ENCODE assay signal across 12 cellular contexts in the genomic region with DNA sequence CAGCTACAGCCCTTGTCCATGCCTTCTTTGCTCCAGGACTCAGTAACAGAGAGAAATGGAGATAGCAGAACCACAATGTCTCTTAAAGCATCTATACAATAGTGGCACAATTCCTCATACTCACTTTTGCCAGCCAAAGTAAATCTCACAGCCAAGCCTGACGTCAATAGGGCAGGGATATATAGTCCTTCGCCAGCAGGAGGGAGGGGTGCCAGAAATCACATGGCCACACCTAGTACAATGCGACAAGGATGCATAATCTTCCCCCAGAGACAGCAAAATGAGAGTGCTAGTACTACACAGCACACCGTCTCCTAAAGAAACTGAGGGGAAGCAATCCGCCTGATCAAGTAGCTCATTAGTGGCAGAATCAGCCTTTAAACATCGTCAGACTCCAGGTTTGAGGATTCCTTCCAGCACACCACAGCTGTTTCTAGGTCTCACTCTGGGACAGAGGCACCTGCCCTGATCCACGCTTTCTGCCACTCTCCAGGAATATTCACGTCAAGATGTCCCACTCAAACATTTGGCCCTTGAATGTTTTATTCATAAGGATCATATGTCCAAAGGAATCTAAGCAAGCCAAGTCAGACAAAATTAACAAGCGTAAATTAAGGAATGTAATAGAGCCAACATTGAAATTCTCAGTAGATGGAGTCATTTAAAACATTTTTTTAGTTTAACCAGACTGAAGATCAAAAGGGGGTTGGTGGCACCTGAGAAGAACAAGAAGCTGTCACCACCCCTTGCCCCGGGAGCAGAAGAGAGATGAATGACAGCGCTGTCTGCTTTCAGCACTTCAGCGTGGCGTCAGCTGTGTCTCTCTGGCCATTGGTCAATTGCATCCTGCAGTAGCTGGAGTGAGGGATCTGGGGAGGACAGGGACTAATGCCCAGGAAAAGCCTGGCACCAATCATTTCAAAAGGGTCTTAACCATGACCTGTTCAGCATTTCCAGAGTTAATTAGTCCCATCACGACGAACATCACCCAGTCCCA.
DNase-seq lines count a peak whose midpoint lies in the region; ATAC-seq and TF ChIP-seq lines count a peak whose summit lies in the region.
"Had no signal": no experiment of that assay in that cellular context is flagged by ENCODE, and none has a peak within 500 bp of the region (broad histone marks: within the 10 kb centered on the region; RNA-seq: fewer than 3 reads in every experiment).

No MANE protein-coding gene starts in this region.

- H3K9ac ChIP-seq in mammary epithelial cell (ENCODE audit: insufficient read depth, low read length), result no peak overlapping the region

- TF ChIP-seq POLR2A in stomach (IDR thresholded peaks at IDR 0.05), result no peak

- WGBS in mammary epithelial cell (ENCODE audit: low coverage, missing lambda C conversion rate), result 88% methylated on average over 13 of the region's 15 CpGs
- 55 to 66% (median 58%) methylated on average over 15 of the region's 15 CpGs for whole genome bisulfite sequencing in stomach, 5 donors

- no peaks in the 10 kb centered on the region for H3K36me3 ChIP-seq in mammary epithelial cell (ENCODE audit: insufficient read depth, low read length)
- H3K36me3 ChIP-seq in stomach, result no peaks in the 10 kb centered on the region

- in situ Hi-C loops in mammary epithelial cell (cut with MboI; ENCODE audit: low sequenced_read_pairs in 2 of 2), result loop anchor here in 1 of 2 donors (5.0 to 10.0 kb wide), 2 partner anchors 75 to 127 kb away; no protein-coding TSS in a partner anchor

- H3K9me3 ChIP-seq in mammary epithelial cell (replicated peaks; ENCODE audit: insufficient read depth, low read length) (no peaks in the 10 kb centered on the region), stomach (no peaks in the 10 kb centered on the region)

- intact Hi-C loops in mammary epithelial cell (cut with micrococcal nuclease), result loop anchor here (5.0 kb wide), 3 partner anchors 43 to 403 kb away; no protein-coding TSS in a partner anchor
- intact Hi-C loops in left ventricle myocardium superior (cut with micrococcal nuclease), result no loop called here
- intact Hi-C loops in stomach (cut with DNase I; ENCODE audit: low total_unique reads), result no loop called here

- peak overlapping the region; percentile 25 for H3K4me2 ChIP-seq in mammary epithelial cell (ENCODE audit: insufficient read depth, low read depth, low read length)

- DNase-seq in NCI-H446 treated with DMSO at 0.1 percent for 48 hours (lab: John Stamatoyannopoulos, UW) (peak; percentile 57), mammary epithelial cell (no peak), left ventricle myocardium superior (peak; percentile 70), stomach (peak; percentile 86), NCI-H2081 (lab: John Stamatoyannopoulos, UW) (no peak), NCI-H128 (lab: John Stamatoyannopoulos, UW; ENCODE audit: unreplicated experiment) (no peak), glomerular visceral epithelial cell (ENCODE audit: extremely low spot score) (no peak)
- DNase-seq: naive thymus-derived CD8-positive, alpha-beta T cell; stimulated activated CD4-positive, alpha-beta T cell treated with anti-CD3 and anti-CD28 coated beads, Interleukin-12 subunit alpha, Interleukin-12 subunit beta, amount 100 ng/mL, for 4 hours; stimulated activated CD8-positive, alpha-beta memory T cell treated with anti-CD3 and anti-CD28 coated beads, Interleukin-4, amount 100 ng/mL, for 48 hours; T-helper 9 cell had no signal

- peak; percentile 85 for ATAC-seq in left ventricle myocardium superior
- ATAC-seq: activated naive CD4-positive, alpha-beta T cell treated with anti-CD3 and anti-CD28 coated beads, Interleukin-2, amount 50 U/mL, for 72 hours; naive thymus-derived CD8-positive, alpha-beta T cell had no signal

- CTCF ChIA-PET in mammary epithelial cell (lab: Charles Lee; ENCODE audit: low non-redundant PET), result no interaction called here

- H3K4me3 ChIP-seq in mammary epithelial cell (replicated peaks in 1 of 3; ENCODE audit: insufficient read depth in 1 of 3, low read depth in 2 of 3, low read length in 3 of 3) (no peak overlapping the region), stomach (no peak overlapping the region)

- H3K27ac ChIP-seq in mammary epithelial cell (ENCODE audit: insufficient read depth, low read depth, low read length) (peak overlapping the region; percentile 99), stomach (peak overlapping the region; percentile 64 to 93 (median 78))

- dilution Hi-C loops in mammary epithelial cell (cut with HindIII; ENCODE audit: low sequenced_read_pairs), result loop anchor here (5.0 kb wide), 3 partner anchors 73 to 153 kb away; no protein-coding TSS in a partner anchor

- H2AFZ ChIP-seq in mammary epithelial cell (ENCODE audit: low read depth, low read length), result no peak overlapping the region

- H3K27me3 ChIP-seq in mammary epithelial cell (ENCODE audit: insufficient read depth, low read length), result no peaks in the 10 kb centered on the region
- no peaks in the 10 kb centered on the region for H3K27me3 ChIP-seq in stomach

- H3K79me2 ChIP-seq in mammary epithelial cell (ENCODE audit: insufficient read depth, low read length), result no peaks in the 10 kb centered on the region

- no peaks in the 10 kb centered on the region for H4K20me1 ChIP-seq in mammary epithelial cell (ENCODE audit: insufficient read depth, low read length)

- TF ChIP-seq CTCF in mammary epithelial cell (conservative IDR thresholded peaks at IDR 0.05 in 1 of 2, IDR thresholded peaks at IDR 0.05 in 1 of 2; ENCODE audit: extremely low read depth in 1 of 2, insufficient read depth in 1 of 2, low read depth in 1 of 2, low read length in 2 of 2) (no peak), stomach (IDR thresholded peaks at IDR 0.05) (no peak)

- H3K4me1 ChIP-seq in mammary epithelial cell (ENCODE audit: insufficient read depth, low read length) (peaks cover 79% of the 10 kb centered on the region), stomach (peaks cover 23 to 87% (median 68%) of the 10 kb centered on the region in 4 donors)

- TF ChIP-seq EP300 in stomach (IDR thresholded peaks at IDR 0.05), result no peak

- no TSS peak for BruUV-seq in mammary epithelial cell (replicated peaks; lab: Mats Ljungman, UMichigan)

Comparison
In these comparisons a context has a peak if more than half of its experiments do, and no peak if none do; other contexts are left out.
1. DNase-seq: peak in NCI-H446 treated with DMSO at 0.1 percent for 48 hours (single experiment), left ventricle myocardium superior (single experiment) and stomach (single experiment); none in mammary epithelial cell (single experiment), NCI-H2081 (0 of 2), NCI-H128 (single experiment) and glomerular visceral epithelial cell (single experiment).